Comparison of ENCODE assay signal across 8 cellular contexts in the genomic region with DNA sequence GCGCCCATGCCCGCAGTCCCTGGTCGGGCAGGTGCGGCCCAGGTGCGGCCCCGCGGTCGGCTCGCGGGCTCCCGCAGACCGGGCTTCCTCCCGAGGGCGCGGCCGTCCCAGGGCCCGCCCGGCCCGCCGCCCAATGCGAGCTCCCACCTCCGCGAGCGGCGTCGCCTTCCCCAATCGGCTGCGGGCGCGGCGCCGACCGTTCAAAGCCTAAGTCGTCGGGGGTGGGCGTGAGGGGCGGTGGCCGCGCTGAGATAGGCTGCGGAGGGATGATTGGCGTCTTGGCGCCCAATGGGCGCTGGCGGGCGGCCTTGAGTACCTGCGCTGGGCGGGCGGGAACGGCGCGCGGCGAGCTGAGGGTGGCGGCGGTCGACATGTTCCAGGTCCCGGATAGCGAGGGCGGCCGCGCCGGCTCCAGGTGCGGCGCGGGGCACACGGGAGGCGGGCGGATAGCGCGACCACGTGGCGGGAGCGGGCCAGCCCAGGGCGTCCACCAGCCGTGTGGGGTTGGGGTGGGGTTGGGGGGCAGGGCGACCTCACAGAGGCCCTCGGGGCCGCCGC. TPM values are rescaled to one million over a fixed set of nuclear protein-coding genes. Genes with fewer than 3 reads are reported as not detected.
DNase-seq lines count a peak whose midpoint lies in the region; ATAC-seq, FAIRE-seq and TF ChIP-seq lines count a peak whose summit lies in the region.

A gene with protein sequence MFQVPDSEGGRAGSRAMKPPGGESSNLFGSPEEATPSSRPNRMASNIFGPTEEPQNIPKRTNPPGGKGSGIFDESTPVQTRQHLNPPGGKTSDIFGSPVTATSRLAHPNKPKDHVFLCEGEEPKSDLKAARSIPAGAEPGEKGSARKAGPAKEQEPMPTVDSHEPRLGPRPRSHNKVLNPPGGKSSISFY (plus strand): TSS at position 338 of the 558 bp plus-strand sequence. CDS start 34 bp downstream, at position 372.

- H4K20me1 ChIP-seq in astrocyte (ENCODE audit: insufficient read depth, low read length) (peaks cover 32% of the 10 kb centered on the region), hepatocyte (ENCODE audit: insufficient read depth, poor library complexity, severe bottlenecking) (peaks cover 3% of the 10 kb centered on the region)

- peak; percentile 97 for DNase-seq in NCI-H2029 (lab: John Stamatoyannopoulos, UW)
- peak; percentile 98 for DNase-seq in T-helper 2 cell treated with Interferon-gamma antibody and Interleukin-4, amounts not matched to agents 5 μg/mL and 100 μg/mL, for 36 hours (ENCODE audit: low spot score)
- DNase-seq in astrocyte (ENCODE audit: low read depth), result peak; percentile 93
- peak; percentile 98 for DNase-seq in hepatocyte (ENCODE audit: low spot score)
- peak; percentile 95 for DNase-seq in retina
- DNase-seq in cortex of kidney (lab: John Stamatoyannopoulos, UW), result no peak

- FAIRE-seq in astrocyte (lab: Jason Lieb, UNC), result no peak

- H3K27ac Mint-ChIP-seq in T-helper 2 cell treated with Interferon-gamma antibody and Interleukin-4, amounts not matched to agents 5 μg/mL and 100 μg/mL, for 36 hours, result peak within 1 kb of the TSS; percentile 80
- peak within 1 kb of the TSS; percentile 86 for H3K27ac Mint-ChIP-seq in astrocyte (ENCODE audit: unreplicated experiment)

- H3K4me3 ChIP-seq in astrocyte (ENCODE audit: insufficient read depth, low read depth, low read length) (peak within 1 kb of the TSS; percentile 91), hepatocyte (peak within 1 kb of the TSS; percentile 62)

- H3K27ac ChIP-seq in astrocyte (ENCODE audit: low read depth, low read length) (peak within 1 kb of the TSS; percentile 74), hepatocyte (peak within 1 kb of the TSS; percentile 87)

- under 1% methylated on average over 62 of the region's 79 CpGs for WGBS in hepatocyte (ENCODE audit: low lambda C conversion rate, missing lambda C conversion rate)

- no peaks in the 10 kb centered on the region for H3K9me2 ChIP-seq in hepatocyte (replicated peaks; ENCODE audit: insufficient read depth)

- H3K27me3 Mint-ChIP-seq in T-helper 2 cell treated with Interferon-gamma antibody and Interleukin-4, amounts not matched to agents 5 μg/mL and 100 μg/mL, for 36 hours (ENCODE audit: low read depth), result no peaks in the 10 kb centered on the region
- no peaks in the 10 kb centered on the region for H3K27me3 Mint-ChIP-seq in astrocyte (ENCODE audit: low read depth, unreplicated experiment)

- peak within 1 kb of the TSS; percentile 93 for H3K4me3 Mint-ChIP-seq in T-helper 2 cell treated with Interferon-gamma antibody and Interleukin-4, amounts not matched to agents 5 μg/mL and 100 μg/mL, for 36 hours
- H3K4me3 Mint-ChIP-seq in astrocyte (ENCODE audit: unreplicated experiment), result peak within 1 kb of the TSS; percentile 91

- no peaks in the 10 kb centered on the region for H3K9me3 ChIP-seq in astrocyte (ENCODE audit: insufficient read depth, low read depth, low read length)
- no peaks in the 10 kb centered on the region for H3K9me3 ChIP-seq in hepatocyte (ENCODE audit: low read depth)

- H3K9ac ChIP-seq in astrocyte (ENCODE audit: low read length), result peak within 1 kb of the TSS; percentile 96

- H3K27me3 ChIP-seq in astrocyte (ENCODE audit: insufficient read depth, low read length) (no peaks in the 10 kb centered on the region), hepatocyte (no peaks in the 10 kb centered on the region)

- ATAC-seq in GM18505 (IDR thresholded peaks at IDR 0.05; ENCODE audit: unreplicated experiment) (peak; percentile 84), HG02970 (IDR thresholded peaks at IDR 0.05; ENCODE audit: low FRiP score, unreplicated experiment) (peak; percentile 92)

- no peak for TF ChIP-seq CTCF in astrocyte (IDR thresholded peaks at IDR 0.05; ENCODE audit: insufficient read depth, low read depth, low read length)
- TF ChIP-seq CTCF in hepatocyte (IDR thresholded peaks at IDR 0.05; ENCODE audit: poor library complexity), result no peak

- H3K79me2 ChIP-seq in astrocyte (ENCODE audit: insufficient read depth, low read length) (peaks cover 48% of the 10 kb centered on the region), hepatocyte (peaks cover 45% of the 10 kb centered on the region)

- H3K4me1 Mint-ChIP-seq in T-helper 2 cell treated with Interferon-gamma antibody and Interleukin-4, amounts not matched to agents 5 μg/mL and 100 μg/mL, for 36 hours (ENCODE audit: low read depth), result peaks cover 17% of the 10 kb centered on the region
- H3K4me1 Mint-ChIP-seq in astrocyte (ENCODE audit: low read depth, unreplicated experiment), result peaks cover 33% of the 10 kb centered on the region

- H2AFZ ChIP-seq in astrocyte (ENCODE audit: low read depth, low read length) (peak within 1 kb of the TSS; percentile 7), hepatocyte (peak within 1 kb of the TSS; percentile 9)

- no peaks in the 10 kb centered on the region for H3K9me3 Mint-ChIP-seq in T-helper 2 cell treated with Interferon-gamma antibody and Interleukin-4, amounts not matched to agents 5 μg/mL and 100 μg/mL, for 36 hours
- H3K9me3 Mint-ChIP-seq in astrocyte (ENCODE audit: unreplicated experiment), result no peaks in the 10 kb centered on the region

- TF ChIP-seq POLR2A in GM18505 (IDR thresholded peaks at IDR 0.05; ENCODE audit: borderline replicate concordance, extremely low read depth, insufficient read depth, insufficient read length), result peak; percentile 67

- H3K36me3 Mint-ChIP-seq in T-helper 2 cell treated with Interferon-gamma antibody and Interleukin-4, amounts not matched to agents 5 μg/mL and 100 μg/mL, for 36 hours (ENCODE audit: low read depth), result peaks cover 25% of the 10 kb centered on the region
- peaks cover 17% of the 10 kb centered on the region for H3K36me3 Mint-ChIP-seq in astrocyte (ENCODE audit: low read depth, unreplicated experiment)

- H3K4me2 ChIP-seq in astrocyte (ENCODE audit: low read length) (peak within 1 kb of the TSS; percentile 98), hepatocyte (peak within 1 kb of the TSS; percentile 95)

- no peaks in the 10 kb centered on the region for H3K36me3 ChIP-seq in astrocyte (ENCODE audit: insufficient read depth, low read length)
- H3K36me3 ChIP-seq in hepatocyte (replicated peaks; ENCODE audit: insufficient read depth, low read depth), result no peaks in the 10 kb centered on the region

- H3K4me1 ChIP-seq in astrocyte (ENCODE audit: insufficient read depth, low read length) (peaks cover 43% of the 10 kb centered on the region), hepatocyte (ENCODE audit: insufficient read depth) (peaks cover 12% of the 10 kb centered on the region)

RNA-seq across cellular contexts. Expression of the gene that starts here (rescaled TPM):
- total RNA-seq in astrocyte (122 and 143 TPM in 2 replicates), hepatocyte (52.0 and 56.1 TPM in 2 replicates)
- 7.8 and 9.2 TPM in 2 replicates for polyA plus RNA-seq in hepatocyte
